Comparison of ENCODE assay signal across 13 cellular contexts in the genomic region with DNA sequence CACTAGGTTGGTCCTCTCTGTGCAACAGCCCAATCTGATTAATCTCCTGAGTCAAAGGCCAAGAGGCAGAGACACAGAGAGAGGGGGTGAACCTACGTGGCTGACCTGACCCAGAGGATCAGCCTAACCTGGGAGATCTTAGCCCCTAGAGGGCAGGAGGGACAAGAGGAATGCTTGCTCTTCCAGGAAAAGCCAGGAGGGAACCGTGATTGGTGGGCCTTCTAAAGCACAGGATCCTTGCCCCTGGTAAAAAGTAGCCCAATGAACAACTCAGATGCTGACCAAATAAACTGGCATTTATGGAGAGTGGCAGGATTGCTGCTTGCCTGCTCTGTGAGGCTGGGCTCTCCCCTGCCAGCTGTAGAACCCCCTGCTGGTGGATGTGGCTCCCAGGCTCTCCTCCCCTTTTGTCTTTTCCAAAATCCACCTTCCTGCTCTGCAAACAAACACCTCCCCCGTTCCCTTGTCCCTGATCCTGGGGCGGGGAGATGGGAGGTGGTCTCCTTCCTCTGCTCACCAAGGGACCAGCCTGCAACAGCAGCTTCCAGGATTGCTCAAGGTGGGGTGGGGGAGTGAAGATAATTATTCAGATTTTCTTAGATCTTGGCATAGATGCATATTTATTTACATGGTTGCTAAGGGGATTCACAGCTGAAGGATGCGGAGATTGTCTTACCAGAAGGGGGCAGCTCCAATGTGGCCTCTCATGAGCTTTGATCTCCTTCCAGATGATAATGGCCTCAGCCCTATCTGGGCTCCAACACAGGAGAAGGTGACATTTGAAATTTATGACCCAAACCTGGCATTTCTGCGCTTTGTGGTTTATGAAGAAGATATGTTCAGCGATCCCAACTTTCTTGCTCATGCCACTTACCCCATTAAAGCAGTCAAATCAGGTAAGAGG.
DNase-seq lines count a peak whose midpoint lies in the region; ATAC-seq, FAIRE-seq and TF ChIP-seq lines count a peak whose summit lies in the region.
"Had no signal": no experiment of that assay in that cellular context is flagged by ENCODE, and none has a peak within 500 bp of the region (broad histone marks: within the 10 kb centered on the region; RNA-seq: fewer than 3 reads in every experiment).

No MANE protein-coding gene starts in this region.

- H3K27me3 Mint-ChIP-seq in endothelial cell (ENCODE audit: unreplicated experiment) = no peaks in the 10 kb centered on the region

- H3K4me3 ChIP-seq in left ventricle myocardium inferior (no peak overlapping the region), small intestine (ENCODE audit: low read depth in 1 of 2, low read length in 2 of 2) (no peak overlapping the region)

- H3K27me3 ChIP-seq in left ventricle myocardium inferior (ENCODE audit: low read depth) (peaks cover 25% of the 10 kb centered on the region), small intestine (ENCODE audit: control insufficient read depth in 2 of 2, insufficient read depth in 2 of 2, low read length in 2 of 2) (no peaks in the 10 kb centered on the region)

- 38 to 73% (median 60%) methylated on average over 7 of the region's 7 CpGs for WGBS in small intestine, 3 donors

- no peaks in the 10 kb centered on the region for H3K4me1 Mint-ChIP-seq in endothelial cell (ENCODE audit: unreplicated experiment)

- peak overlapping the region; percentile 57 for H3K27ac Mint-ChIP-seq in endothelial cell (ENCODE audit: unreplicated experiment)
- H3K27ac Mint-ChIP-seq: T-helper 1 cell treated with Interleukin-12 subunit alpha and Interleukin-12 subunit beta and Interleukin-4 antibody, amounts not matched to agents 30 μg/mL and 1 μg/mL, for 36 hours had no signal

- no peak for ATAC-seq in Right ventricle myocardium inferior
- no peak for ATAC-seq in GM18858 (IDR thresholded peaks at IDR 0.05; ENCODE audit: unreplicated experiment)

- no peak overlapping the region for H3K4me3 Mint-ChIP-seq in endothelial cell (ENCODE audit: unreplicated experiment)
- H3K4me3 Mint-ChIP-seq: T-helper 1 cell treated with Interleukin-12 subunit alpha and Interleukin-12 subunit beta and Interleukin-4 antibody, amounts not matched to agents 30 μg/mL and 1 μg/mL, for 36 hours had no signal

- H3K36me3 ChIP-seq in left ventricle myocardium inferior = no peaks in the 10 kb centered on the region
- H3K36me3 ChIP-seq in small intestine (ENCODE audit: control insufficient read depth in 2 of 2, insufficient read depth in 2 of 2, low read length in 2 of 2) = peaks cover 0 to 7% of the 10 kb centered on the region in 2 donors

- H3K9me3 Mint-ChIP-seq in endothelial cell (ENCODE audit: unreplicated experiment) = no peaks in the 10 kb centered on the region
- H3K9me3 Mint-ChIP-seq: T-helper 1 cell treated with Interleukin-12 subunit alpha and Interleukin-12 subunit beta and Interleukin-4 antibody, amounts not matched to agents 30 μg/mL and 1 μg/mL, for 36 hours had no signal

- H3K36me3 Mint-ChIP-seq in endothelial cell (ENCODE audit: low read depth, unreplicated experiment) = peaks cover 13% of the 10 kb centered on the region

- TF ChIP-seq CTCF in left ventricle myocardium inferior (IDR thresholded peaks at IDR 0.05; ENCODE audit: borderline replicate concordance) (no peak), endothelial cell (IDR thresholded peaks at IDR 0.05; ENCODE audit: unreplicated experiment) (no peak)

- FAIRE-seq in small intestine (lab: Jason Lieb, UNC) = no peak
- FAIRE-seq: G401.6 had no signal

- intact Hi-C loops in left ventricle myocardium inferior (cut with micrococcal nuclease) (loop anchor here (5.0 kb wide), 1 partner anchor 293 kb away; no protein-coding TSS in a partner anchor), Right ventricle myocardium inferior (cut with DNase I) (loop anchor here (5.0 kb wide), 2 partner anchors 47 to 123 kb away; no protein-coding TSS in a partner anchor), posterior cingulate gyrus (cut with DNase I) (loop anchor here (5.0 kb wide), 1 partner anchor 293 kb away; no protein-coding TSS in a partner anchor)

- H3K9me3 ChIP-seq in left ventricle myocardium inferior (replicated peaks) (no peaks in the 10 kb centered on the region), small intestine (ENCODE audit: control insufficient read depth, low read depth) (no peaks in the 10 kb centered on the region)

- DNase-seq in left ventricle myocardium inferior (no peak), Right ventricle myocardium inferior (ENCODE audit: missing footprints) (no peak), NCI-H345 (lab: John Stamatoyannopoulos, UW) (peak; percentile 69), endothelial cell (ENCODE audit: low spot score) (peak; percentile 26), small intestine (peak; percentile 4), posterior cingulate gyrus (no peak)
- no peak for DNase-seq in stimulated activated naive CD4-positive, alpha-beta T cell (lab: John Stamatoyannopoulos, UW)
- DNase-seq: activated effector memory CD4-positive, alpha-beta T cell treated with anti-CD3 and anti-CD28 coated beads, Interleukin-2, amount 50 U/mL, for 16 hours; erythroblast; retina had no signal

- H3K27ac ChIP-seq in left ventricle myocardium inferior (replicated peaks) (peak overlapping the region; percentile 2), small intestine (ENCODE audit: low read depth in 1 of 2, low read length in 1 of 2) (no peak overlapping the region)

- no peaks in the 10 kb centered on the region for H3K4me1 ChIP-seq in left ventricle myocardium inferior
- H3K4me1 ChIP-seq in small intestine (ENCODE audit: control insufficient read depth in 2 of 2, insufficient read depth in 1 of 2, low read depth in 1 of 2, low read length in 1 of 2) = no peaks in the 10 kb centered on the region

Comparison
In these comparisons a context has a peak if more than half of its experiments do, and no peak if none do; other contexts are left out.
1. DNase-seq: peak in NCI-H345 (single experiment), endothelial cell (single experiment) and small intestine (single experiment); none in left ventricle myocardium inferior (single experiment), Right ventricle myocardium inferior (single experiment), posterior cingulate gyrus (0 of 10) and stimulated activated naive CD4-positive, alpha-beta T cell (0 of 6).